13 cellular contexts compared by ENCODE assay signal in genomic region chr17:60671482-60671881, GRCh38.
"Had no signal": no experiment of that assay in that cellular context is flagged by ENCODE, and none has a peak within 500 bp of the region (broad histone marks: within the 10 kb centered on the region; RNA-seq: fewer than 3 reads in every experiment).

No MANE protein-coding gene starts in this region.

- H3K27me3 ChIP-seq: left lung, right atrium auricular region had no signal

- ATAC-seq: left lung; naive thymus-derived CD8-positive, alpha-beta T cell; stimulated activated naive CD8-positive, alpha-beta T cell treated with anti-CD3 and anti-CD28 coated beads, Interleukin-15, amount 100 ng/mL, for 72 hours had no signal

- H3K4me3 ChIP-seq: left lung, right atrium auricular region, skin epidermis had no signal

- H3K4me1 ChIP-seq: right atrium auricular region had no signal

- H3K9me3 ChIP-seq: left lung, right atrium auricular region had no signal

- FAIRE-seq: kidney had no signal

- H3K27ac ChIP-seq: left lung, right atrium auricular region, skin epidermis had no signal

- DNase-seq: activated CD4-positive, CD25-positive, alpha-beta regulatory T cell treated with anti-CD3 and anti-CD28 coated beads, Interleukin-2, amount 50 U/mL, for 72 hours; activated naive CD8-positive, alpha-beta T cell treated with anti-CD3 and anti-CD28 coated beads, Interleukin-2, amount 10 ng/mL, durations not matched to agents 7 days and 5 days; endodermal cell; hippocampal formation; kidney; left lung; naive thymus-derived CD8-positive, alpha-beta T cell; occipital lobe; stimulated activated naive CD8-positive, alpha-beta T cell treated with anti-CD3 and anti-CD28 coated beads, Interleukin-15, amount 100 ng/mL, for 72 hours; T-helper 1 cell; T1000 had no signal
